In the genomic region with DNA sequence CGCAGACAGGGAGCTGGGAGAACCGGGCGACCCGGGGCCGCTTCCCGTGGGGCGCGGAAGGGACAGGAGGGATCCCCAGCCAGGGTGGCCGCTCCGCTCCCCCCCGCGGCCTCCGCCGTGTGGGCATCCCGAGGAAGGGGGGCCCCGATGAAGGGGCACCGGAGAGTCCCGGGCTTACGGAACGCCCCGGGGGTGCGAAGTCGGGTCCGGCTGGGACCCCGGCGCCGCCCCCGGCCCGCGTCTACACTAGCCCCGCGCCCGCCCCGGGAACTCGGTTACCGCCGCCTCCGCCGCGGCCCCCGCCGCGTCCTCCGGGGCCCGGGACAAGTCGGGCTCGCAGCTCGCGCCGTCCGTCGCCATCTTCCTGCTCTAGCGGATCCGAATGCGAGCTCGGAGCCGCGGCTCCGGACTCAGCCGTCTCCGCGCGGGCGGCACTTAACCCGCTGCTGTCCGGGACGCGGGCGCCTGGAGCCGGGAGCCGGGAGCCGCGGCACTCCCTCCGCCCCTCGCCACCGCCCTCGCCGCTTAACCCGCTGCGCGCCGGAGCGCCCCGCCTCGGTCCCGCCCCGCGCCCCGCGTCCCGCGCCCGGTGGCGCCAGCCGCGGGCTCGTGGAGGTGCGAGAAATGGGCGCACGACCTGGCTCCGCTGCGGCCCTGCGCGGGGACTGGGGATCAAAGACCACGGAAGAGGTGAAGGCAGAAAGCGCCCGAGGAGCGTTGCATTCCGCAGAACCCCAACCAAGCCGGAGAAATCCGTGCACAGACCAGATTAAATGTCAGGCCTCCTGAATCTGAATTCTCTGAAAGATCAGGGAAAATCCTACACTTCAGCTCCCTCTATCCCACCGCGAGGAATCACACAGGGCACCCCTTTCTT, we compare ENCODE assay signal across 1 cellular context.
TF ChIP-seq lines count a peak whose summit lies in the region.

A gene with protein sequence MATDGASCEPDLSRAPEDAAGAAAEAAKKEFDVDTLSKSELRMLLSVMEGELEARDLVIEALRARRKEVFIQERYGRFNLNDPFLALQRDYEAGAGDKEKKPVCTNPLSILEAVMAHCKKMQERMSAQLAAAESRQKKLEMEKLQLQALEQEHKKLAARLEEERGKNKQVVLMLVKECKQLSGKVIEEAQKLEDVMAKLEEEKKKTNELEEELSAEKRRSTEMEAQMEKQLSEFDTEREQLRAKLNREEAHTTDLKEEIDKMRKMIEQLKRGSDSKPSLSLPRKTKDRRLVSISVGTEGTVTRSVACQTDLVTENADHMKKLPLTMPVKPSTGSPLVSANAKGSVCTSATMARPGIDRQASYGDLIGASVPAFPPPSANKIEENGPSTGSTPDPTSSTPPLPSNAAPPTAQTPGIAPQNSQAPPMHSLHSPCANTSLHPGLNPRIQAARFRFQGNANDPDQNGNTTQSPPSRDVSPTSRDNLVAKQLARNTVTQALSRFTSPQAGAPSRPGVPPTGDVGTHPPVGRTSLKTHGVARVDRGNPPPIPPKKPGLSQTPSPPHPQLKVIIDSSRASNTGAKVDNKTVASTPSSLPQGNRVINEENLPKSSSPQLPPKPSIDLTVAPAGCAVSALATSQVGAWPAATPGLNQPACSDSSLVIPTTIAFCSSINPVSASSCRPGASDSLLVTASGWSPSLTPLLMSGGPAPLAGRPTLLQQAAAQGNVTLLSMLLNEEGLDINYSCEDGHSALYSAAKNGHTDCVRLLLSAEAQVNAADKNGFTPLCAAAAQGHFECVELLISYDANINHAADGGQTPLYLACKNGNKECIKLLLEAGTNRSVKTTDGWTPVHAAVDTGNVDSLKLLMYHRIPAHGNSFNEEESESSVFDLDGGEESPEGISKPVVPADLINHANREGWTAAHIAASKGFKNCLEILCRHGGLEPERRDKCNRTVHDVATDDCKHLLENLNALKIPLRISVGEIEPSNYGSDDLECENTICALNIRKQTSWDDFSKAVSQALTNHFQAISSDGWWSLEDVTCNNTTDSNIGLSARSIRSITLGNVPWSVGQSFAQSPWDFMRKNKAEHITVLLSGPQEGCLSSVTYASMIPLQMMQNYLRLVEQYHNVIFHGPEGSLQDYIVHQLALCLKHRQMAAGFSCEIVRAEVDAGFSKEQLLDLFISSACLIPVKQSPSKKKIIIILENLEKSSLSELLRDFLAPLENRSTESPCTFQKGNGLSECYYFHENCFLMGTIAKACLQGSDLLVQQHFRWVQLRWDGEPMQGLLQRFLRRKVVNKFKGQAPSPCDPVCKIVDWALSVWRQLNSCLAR (N-terminal part only) (minus strand): TSS at position 386 of the 877 bp plus-strand sequence. CDS start 26 bp downstream, at position 360.

TF ChIP-seq in WTC11, 78 proteins besides CTCF, POLR2A, EP300 and RAD21 (continued from another document):
- no peak for TF ChIP-seq MXD4 (CRISPR knock-in tag; IDR thresholded peaks at IDR 0.05; ENCODE audit: borderline replicate concordance)
- TF ChIP-seq CREM (CRISPR knock-in tag; IDR thresholded peaks at IDR 0.05), result peak; percentile 66
- TF ChIP-seq ZNF281 (CRISPR knock-in tag; IDR thresholded peaks at IDR 0.05), result no peak
- TF ChIP-seq NFATC4 (CRISPR knock-in tag; IDR thresholded peaks at IDR 0.05), result no peak
- no peak for TF ChIP-seq OVOL2 (CRISPR knock-in tag; IDR thresholded peaks at IDR 0.05; ENCODE audit: borderline replicate concordance)
- no peak for TF ChIP-seq ZNF219 (CRISPR knock-in tag; IDR thresholded peaks at IDR 0.05; ENCODE audit: borderline replicate concordance)
- TF ChIP-seq, protein P1, sequence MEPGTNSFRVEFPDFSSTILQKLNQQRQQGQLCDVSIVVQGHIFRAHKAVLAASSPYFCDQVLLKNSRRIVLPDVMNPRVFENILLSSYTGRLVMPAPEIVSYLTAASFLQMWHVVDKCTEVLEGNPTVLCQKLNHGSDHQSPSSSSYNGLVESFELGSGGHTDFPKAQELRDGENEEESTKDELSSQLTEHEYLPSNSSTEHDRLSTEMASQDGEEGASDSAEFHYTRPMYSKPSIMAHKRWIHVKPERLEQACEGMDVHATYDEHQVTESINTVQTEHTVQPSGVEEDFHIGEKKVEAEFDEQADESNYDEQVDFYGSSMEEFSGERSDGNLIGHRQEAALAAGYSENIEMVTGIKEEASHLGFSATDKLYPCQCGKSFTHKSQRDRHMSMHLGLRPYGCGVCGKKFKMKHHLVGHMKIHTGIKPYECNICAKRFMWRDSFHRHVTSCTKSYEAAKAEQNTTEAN (CRISPR knock-in tag; IDR thresholded peaks at IDR 0.05), result no peak
- TF ChIP-seq RORB (CRISPR knock-in tag; IDR thresholded peaks at IDR 0.05), result no peak
- no peak for TF ChIP-seq MYBL2 (CRISPR knock-in tag; IDR thresholded peaks at IDR 0.05)
- TF ChIP-seq, protein P2, sequence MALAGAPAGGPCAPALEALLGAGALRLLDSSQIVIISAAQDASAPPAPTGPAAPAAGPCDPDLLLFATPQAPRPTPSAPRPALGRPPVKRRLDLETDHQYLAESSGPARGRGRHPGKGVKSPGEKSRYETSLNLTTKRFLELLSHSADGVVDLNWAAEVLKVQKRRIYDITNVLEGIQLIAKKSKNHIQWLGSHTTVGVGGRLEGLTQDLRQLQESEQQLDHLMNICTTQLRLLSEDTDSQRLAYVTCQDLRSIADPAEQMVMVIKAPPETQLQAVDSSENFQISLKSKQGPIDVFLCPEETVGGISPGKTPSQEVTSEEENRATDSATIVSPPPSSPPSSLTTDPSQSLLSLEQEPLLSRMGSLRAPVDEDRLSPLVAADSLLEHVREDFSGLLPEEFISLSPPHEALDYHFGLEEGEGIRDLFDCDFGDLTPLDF (CRISPR knock-in tag; IDR thresholded peaks at IDR 0.05), result no peak
- TF ChIP-seq NR1H2 (CRISPR knock-in tag; IDR thresholded peaks at IDR 0.05), result no peak
- TF ChIP-seq ELF4 (CRISPR knock-in tag; IDR thresholded peaks at IDR 0.05; ENCODE audit: low read depth), result no peak
- no peak for TF ChIP-seq ZBTB21 (CRISPR knock-in tag; IDR thresholded peaks at IDR 0.05; ENCODE audit: borderline replicate concordance)
- TF ChIP-seq ZNF121 (CRISPR knock-in tag; IDR thresholded peaks at IDR 0.05), result no peak
- TF ChIP-seq, protein P3, sequence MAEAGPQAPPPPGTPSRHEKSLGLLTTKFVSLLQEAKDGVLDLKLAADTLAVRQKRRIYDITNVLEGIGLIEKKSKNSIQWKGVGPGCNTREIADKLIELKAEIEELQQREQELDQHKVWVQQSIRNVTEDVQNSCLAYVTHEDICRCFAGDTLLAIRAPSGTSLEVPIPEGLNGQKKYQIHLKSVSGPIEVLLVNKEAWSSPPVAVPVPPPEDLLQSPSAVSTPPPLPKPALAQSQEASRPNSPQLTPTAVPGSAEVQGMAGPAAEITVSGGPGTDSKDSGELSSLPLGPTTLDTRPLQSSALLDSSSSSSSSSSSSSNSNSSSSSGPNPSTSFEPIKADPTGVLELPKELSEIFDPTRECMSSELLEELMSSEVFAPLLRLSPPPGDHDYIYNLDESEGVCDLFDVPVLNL (CRISPR knock-in tag; IDR thresholded peaks at IDR 0.05; ENCODE audit: borderline replicate concordance, low read depth), result 0 out of 2 replicates have a peak, but pooled peaks have one; percentile 21
- TF ChIP-seq, protein P4, sequence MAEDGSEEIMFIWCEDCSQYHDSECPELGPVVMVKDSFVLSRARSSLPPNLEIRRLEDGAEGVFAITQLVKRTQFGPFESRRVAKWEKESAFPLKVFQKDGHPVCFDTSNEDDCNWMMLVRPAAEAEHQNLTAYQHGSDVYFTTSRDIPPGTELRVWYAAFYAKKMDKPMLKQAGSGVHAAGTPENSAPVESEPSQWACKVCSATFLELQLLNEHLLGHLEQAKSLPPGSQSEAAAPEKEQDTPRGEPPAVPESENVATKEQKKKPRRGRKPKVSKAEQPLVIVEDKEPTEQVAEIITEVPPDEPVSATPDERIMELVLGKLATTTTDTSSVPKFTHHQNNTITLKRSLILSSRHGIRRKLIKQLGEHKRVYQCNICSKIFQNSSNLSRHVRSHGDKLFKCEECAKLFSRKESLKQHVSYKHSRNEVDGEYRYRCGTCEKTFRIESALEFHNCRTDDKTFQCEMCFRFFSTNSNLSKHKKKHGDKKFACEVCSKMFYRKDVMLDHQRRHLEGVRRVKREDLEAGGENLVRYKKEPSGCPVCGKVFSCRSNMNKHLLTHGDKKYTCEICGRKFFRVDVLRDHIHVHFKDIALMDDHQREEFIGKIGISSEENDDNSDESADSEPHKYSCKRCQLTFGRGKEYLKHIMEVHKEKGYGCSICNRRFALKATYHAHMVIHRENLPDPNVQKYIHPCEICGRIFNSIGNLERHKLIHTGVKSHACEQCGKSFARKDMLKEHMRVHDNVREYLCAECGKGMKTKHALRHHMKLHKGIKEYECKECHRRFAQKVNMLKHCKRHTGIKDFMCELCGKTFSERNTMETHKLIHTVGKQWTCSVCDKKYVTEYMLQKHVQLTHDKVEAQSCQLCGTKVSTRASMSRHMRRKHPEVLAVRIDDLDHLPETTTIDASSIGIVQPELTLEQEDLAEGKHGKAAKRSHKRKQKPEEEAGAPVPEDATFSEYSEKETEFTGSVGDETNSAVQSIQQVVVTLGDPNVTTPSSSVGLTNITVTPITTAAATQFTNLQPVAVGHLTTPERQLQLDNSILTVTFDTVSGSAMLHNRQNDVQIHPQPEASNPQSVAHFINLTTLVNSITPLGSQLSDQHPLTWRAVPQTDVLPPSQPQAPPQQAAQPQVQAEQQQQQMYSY (CRISPR knock-in tag; IDR thresholded peaks at IDR 0.05), result no peak
- no peak for TF ChIP-seq GRHL2 (CRISPR knock-in tag; IDR thresholded peaks at IDR 0.05; ENCODE audit: insufficient replicate concordance, severe bottlenecking)
- 0 out of 2 replicates have a peak, but pooled peaks have one; percentile 57 for TF ChIP-seq CBFB (CRISPR knock-in tag; IDR thresholded peaks at IDR 0.05; ENCODE audit: low read depth)
- no peak for TF ChIP-seq MAX (CRISPR knock-in tag; IDR thresholded peaks at IDR 0.05)
- no peak for TF ChIP-seq ESRRA (CRISPR knock-in tag; IDR thresholded peaks at IDR 0.05; ENCODE audit: borderline replicate concordance)
- TF ChIP-seq ZNF512 (CRISPR knock-in tag; IDR thresholded peaks at IDR 0.05; ENCODE audit: borderline replicate concordance), result no peak
- no peak; the same call in 1 of the 2 replicates for TF ChIP-seq ZNF423 (CRISPR knock-in tag; IDR thresholded peaks at IDR 0.05)
- TF ChIP-seq ZNF671 (CRISPR knock-in tag; IDR thresholded peaks at IDR 0.05), result no peak
- TF ChIP-seq NFE2L1 (CRISPR knock-in tag; IDR thresholded peaks at IDR 0.05), result no peak
- TF ChIP-seq, protein P5, sequence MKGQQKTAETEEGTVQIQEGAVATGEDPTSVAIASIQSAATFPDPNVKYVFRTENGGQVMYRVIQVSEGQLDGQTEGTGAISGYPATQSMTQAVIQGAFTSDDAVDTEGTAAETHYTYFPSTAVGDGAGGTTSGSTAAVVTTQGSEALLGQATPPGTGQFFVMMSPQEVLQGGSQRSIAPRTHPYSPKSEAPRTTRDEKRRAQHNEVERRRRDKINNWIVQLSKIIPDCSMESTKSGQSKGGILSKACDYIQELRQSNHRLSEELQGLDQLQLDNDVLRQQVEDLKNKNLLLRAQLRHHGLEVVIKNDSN (CRISPR knock-in tag; IDR thresholded peaks at IDR 0.05), result no peak
